Comparison of ENCODE assay signal across 9 cellular contexts in genomic region chr20:62356143-62356947, GRCh38. TPM values are rescaled to one million over a fixed set of nuclear protein-coding genes. Genes with fewer than 3 reads are reported as not detected.
DNase-seq lines count a peak whose midpoint lies in the region; ATAC-seq and TF ChIP-seq lines count a peak whose summit lies in the region.
"Had no signal": no experiment of that assay in that cellular context is flagged by ENCODE, and none has a peak within 500 bp of the region (broad histone marks: within the 10 kb centered on the region; RNA-seq: fewer than 3 reads in every experiment).

No MANE protein-coding gene starts in this region.

- H2BK12ac ChIP-seq in trophoblast cell (ENCODE audit: low read length) = no peak overlapping the region

- no peak overlapping the region for H4K12ac ChIP-seq in trophoblast cell (ENCODE audit: low read depth, low read length)

- H2BK5ac ChIP-seq in trophoblast cell (ENCODE audit: low read depth, low read length, poor library complexity) = no peak overlapping the region

- H3K9ac ChIP-seq in trophoblast cell (ENCODE audit: low read length) = no peak overlapping the region

- POLR2A ChIA-PET in AG04450 (lab: Yijun Ruan, JAX) (interaction anchor here (0.5 to 1.9 kb wide), 4 partner anchors 9 to 19 kb away, joined by 3 to 6 read pairs (median 3); no protein-coding TSS in a partner anchor), RWPE1 (lab: Yijun Ruan, JAX; ENCODE audit: low non-redundant PET) (interaction anchor here (0.6 to 0.8 kb wide), 2 partner anchors 10 to 12 kb away, joined by 3 to 7 read pairs; no protein-coding TSS in a partner anchor)
- POLR2A ChIA-PET in naive thymus-derived CD4-positive, alpha-beta T cell (lab: Charles Lee) = no interaction called here

- no peak overlapping the region for H2BK120ac ChIP-seq in trophoblast cell (ENCODE audit: insufficient read depth, low read length, poor library complexity)

- peak overlapping the region; percentile 47 for H3K27ac ChIP-seq in AG04450 (ENCODE audit: low read depth, low read length)
- H3K27ac ChIP-seq in RWPE1 = peak overlapping the region; percentile 100
- peak overlapping the region; percentile 69 to 97 (median 93) for H3K27ac ChIP-seq in heart left ventricle
- peak overlapping the region; percentile 9 for H3K27ac ChIP-seq in trophoblast cell (ENCODE audit: low read depth, low read length)
- H3K27ac ChIP-seq in naive thymus-derived CD4-positive, alpha-beta T cell (ENCODE audit: low read depth, low read length) = no peak overlapping the region

- H3K18ac ChIP-seq in trophoblast cell (ENCODE audit: low read length) = no peak overlapping the region

- H4K91ac ChIP-seq in trophoblast cell (ENCODE audit: low read depth, low read length) = no peak overlapping the region

- H3K79me1 ChIP-seq in trophoblast cell (ENCODE audit: low read length) = peaks cover 16% of the 10 kb centered on the region

- H3K27me3 ChIP-seq in AG04450 (ENCODE audit: control insufficient read depth, insufficient read depth, low read length) = no peaks in the 10 kb centered on the region
- H3K27me3 ChIP-seq in heart left ventricle = peaks cover 0 to 4% (median 0%) of the 10 kb centered on the region in 9 donors
- no peaks in the 10 kb centered on the region for H3K27me3 ChIP-seq in trophoblast cell (ENCODE audit: insufficient read depth, low read length)
- H3K27me3 ChIP-seq in naive thymus-derived CD4-positive, alpha-beta T cell (ENCODE audit: control insufficient read depth in 2 of 2, insufficient read depth in 2 of 2, low read length in 2 of 2) = no peaks in the 10 kb centered on the region

- CTCF ChIA-PET in AG04450 (lab: Charles Lee) = interaction anchor here (0.5 to 1.4 kb wide), 2 partner anchors 26 to 54 kb away, joined by 3 to 4 read pairs; no protein-coding TSS in a partner anchor
- CTCF ChIA-PET in RWPE1 (lab: Yijun Ruan, JAX) = interaction anchor here (0.6 to 5.1 kb wide), 10 partner anchors 8 to 1123 kb away, joined by 3 to 45 read pairs (median 6); no protein-coding TSS in a partner anchor
- CTCF ChIA-PET in naive thymus-derived CD4-positive, alpha-beta T cell (lab: Charles Lee) = no interaction called here

- no peak overlapping the region for H3K4me3 Mint-ChIP-seq in naive thymus-derived CD4-positive, alpha-beta T cell

- H3K14ac ChIP-seq in trophoblast cell (ENCODE audit: low read length) = no peak overlapping the region

- no peak overlapping the region for H4K8ac ChIP-seq in trophoblast cell (ENCODE audit: low read depth, low read length)

- peak overlapping the region; percentile 80 for H3K4ac ChIP-seq in trophoblast cell (ENCODE audit: low read depth, low read length)

- no peaks in the 10 kb centered on the region; the same call in 1 of the 2 replicates for H3K9me3 ChIP-seq in AG04450 (ENCODE audit: control insufficient read depth, insufficient read depth, low read length)
- H3K9me3 ChIP-seq in heart left ventricle = no peaks in the 10 kb centered on the region
- H3K9me3 ChIP-seq in trophoblast cell (ENCODE audit: insufficient read depth, low read depth, low read length) = peaks cover 3% of the 10 kb centered on the region
- H3K9me3 ChIP-seq in naive thymus-derived CD4-positive, alpha-beta T cell (ENCODE audit: control insufficient read depth in 2 of 3, low read length in 3 of 3) = no peaks in the 10 kb centered on the region

- TF ChIP-seq POLR2A in heart left ventricle (IDR thresholded peaks at IDR 0.05) = no peak

- H3K79me2 ChIP-seq in trophoblast cell (ENCODE audit: control insufficient read depth, insufficient read depth, low read length, poor library complexity) = peaks cover 51% of the 10 kb centered on the region

- intact Hi-C loops in heart left ventricle (cut with DNase I) = loop anchor here in 4 of 10 donors (2.0 to 10.0 kb wide), 4 partner anchors 24 to 54 kb away; partner anchors contain the start of gene ADRM1 (in 2 of the 4)
- intact Hi-C loops in naive thymus-derived CD4-positive, alpha-beta T cell (cut with micrococcal nuclease) = no loop called here

- no peaks in the 10 kb centered on the region for H3K4me1 Mint-ChIP-seq in naive thymus-derived CD4-positive, alpha-beta T cell

- DNase-seq in AG04450 (ENCODE audit: low read depth, low spot score) (no peak), RWPE1 (ENCODE audit: low spot score) (no peak), heart left ventricle (peak; percentile 66 to 84 (median 73)), trophoblast cell (no peak), NAMALWA (ENCODE audit: low spot score) (no peak), DMS153 treated with DMSO at 0.1 percent for 48 hours (lab: John Stamatoyannopoulos, UW; ENCODE audit: unreplicated experiment) (no peak), 8988T (no peak)
- no peak for DNase-seq in naive thymus-derived CD4-positive, alpha-beta T cell

- H3K36me3 Mint-ChIP-seq in naive thymus-derived CD4-positive, alpha-beta T cell = no peaks in the 10 kb centered on the region

- peaks cover 35 to 90% (median 75%) of the 10 kb centered on the region in 12 donors for H3K4me1 ChIP-seq in heart left ventricle
- peaks cover 26 to 31% of the 10 kb centered on the region in 2 experiments for H3K4me1 ChIP-seq in trophoblast cell (ENCODE audit: control insufficient read depth in 1 of 2, insufficient read depth in 2 of 2, low read length in 2 of 2)
- no peaks in the 10 kb centered on the region for H3K4me1 ChIP-seq in naive thymus-derived CD4-positive, alpha-beta T cell (ENCODE audit: control insufficient read depth in 2 of 2, insufficient read depth in 2 of 2, low read length in 2 of 2)

- H3K9me3 Mint-ChIP-seq in naive thymus-derived CD4-positive, alpha-beta T cell = no peaks in the 10 kb centered on the region

- H3K4me3 ChIP-seq in AG04450 (ENCODE audit: low read depth, low read length) (no peak overlapping the region), heart left ventricle (peak overlapping the region in 11 of 12 donors; percentile 2 to 48 (median 34)), trophoblast cell (ENCODE audit: low read depth, low read length) (no peak overlapping the region)
- no peak overlapping the region for H3K4me3 ChIP-seq in naive thymus-derived CD4-positive, alpha-beta T cell (ENCODE audit: low read length)

- no peak overlapping the region for H3K27ac Mint-ChIP-seq in naive thymus-derived CD4-positive, alpha-beta T cell

- WGBS in heart left ventricle, 4 donors = 4 to 31% (median 18%) methylated on average over 18 to 34 of the region's 34 CpGs
- no CpG with 5 or more reads among the region's 34 CpGs for WGBS in trophoblast cell (ENCODE audit: extremely low coverage, insufficient coverage, insufficient read length)

- no peaks in the 10 kb centered on the region for H3K27me3 Mint-ChIP-seq in naive thymus-derived CD4-positive, alpha-beta T cell

- H2AFZ ChIP-seq in trophoblast cell (ENCODE audit: insufficient read depth, low read length, poor library complexity) = no peak overlapping the region

- H3K36me3 ChIP-seq in heart left ventricle = peaks cover 0 to 19% (median 6%) of the 10 kb centered on the region in 9 donors
- peaks cover 58 to 75% of the 10 kb centered on the region in 2 experiments for H3K36me3 ChIP-seq in trophoblast cell (ENCODE audit: control insufficient read depth in 1 of 2, insufficient read depth in 2 of 2, low read length in 2 of 2)
- no peaks in the 10 kb centered on the region for H3K36me3 ChIP-seq in naive thymus-derived CD4-positive, alpha-beta T cell (ENCODE audit: control insufficient read depth in 2 of 3, insufficient read depth in 3 of 3, low read length in 3 of 3)

- peak in 2 of 4 donors; percentile 6 to 16 for ATAC-seq in heart left ventricle
- no peak for ATAC-seq in naive thymus-derived CD4-positive, alpha-beta T cell
- ATAC-seq: activated CD4-positive, CD25-positive, alpha-beta regulatory T cell treated with anti-CD3 and anti-CD28 coated beads, Interleukin-2, amount 50 U/mL, for 24 hours had no signal

- TF ChIP-seq CTCF in AG04450 (IDR thresholded peaks at IDR 0.05; ENCODE audit: low read depth, low read length) (no peak), RWPE1 (conservative IDR thresholded peaks at IDR 0.05; ENCODE audit: low read depth) (no peak), heart left ventricle (IDR thresholded peaks at IDR 0.05) (no peak)

- no peak overlapping the region for H2AK5ac ChIP-seq in trophoblast cell (ENCODE audit: low read length)

- H3K4me2 ChIP-seq in trophoblast cell (ENCODE audit: low read length) = no peak overlapping the region

- H3K23ac ChIP-seq in trophoblast cell (ENCODE audit: low read length) = no peak overlapping the region

RNA-seq across cellular contexts. Expression of gene LAMA5, which starts 10.8 kb away (rescaled TPM):
- polyA plus RNA-seq in AG04450 (2011; rRNA removed) = 1.9 and 3.8 TPM in 2 replicates
- 2.8 and 3.5 TPM in 2 replicates for polyA minus RNA-seq in AG04450 (2011; rRNA and poly(A)+ RNA removed)
- total RNA-seq in heart left ventricle = 100 to 1,000 TPM in 1 of 9 donors, 10 to 100 TPM in 8; 57.4 to 107 (median 73.6) TPM
- polyA plus RNA-seq in heart left ventricle = 100 to 1,000 TPM in 1 of 2 donors, 10 to 100 TPM in 1; 72.0 to 128 TPM
- 135 and 147 TPM in 2 replicates for polyA plus RNA-seq in trophoblast cell (2013)
- 1 to 10 TPM in 1 of 5 experiments, under 1 TPM in 4; 0.05 to 1.3 (median 0.57) TPM for total RNA-seq in naive thymus-derived CD4-positive, alpha-beta T cell
- polyA plus RNA-seq in naive thymus-derived CD4-positive, alpha-beta T cell = not detected

RNA-seq across cellular contexts. Expression of gene RPS21, which starts 30.6 kb away (rescaled TPM):
- polyA plus RNA-seq in AG04450 (2011; rRNA removed) (2,351 and 2,723 TPM in 2 replicates), heart left ventricle (1,000 to 10,000 TPM; 1,943 to 3,051 TPM)
- 571 and 680 TPM in 2 replicates for polyA minus RNA-seq in AG04450 (2011; rRNA and poly(A)+ RNA removed)
- total RNA-seq in heart left ventricle = 100 to 1,000 TPM; 434 to 831 (median 670) TPM
- 2,264 and 2,365 TPM in 2 replicates for polyA plus RNA-seq in trophoblast cell (2013)
- 1,000 to 10,000 TPM; 2,026 to 3,407 (median 3,308) TPM for total RNA-seq in naive thymus-derived CD4-positive, alpha-beta T cell
- 1,000 to 10,000 TPM; 3,163 to 3,458 TPM for polyA plus RNA-seq in naive thymus-derived CD4-positive, alpha-beta T cell

RNA-seq across cellular contexts. Expression of gene CABLES2, which starts 50.7 kb away (rescaled TPM):
- polyA plus RNA-seq in AG04450 (2011; rRNA removed) (3.8 and 4.9 TPM in 2 replicates), heart left ventricle (10 to 100 TPM in 1 of 2 donors, 1 to 10 TPM in 1; 2.9 to 10.7 TPM)
- polyA minus RNA-seq in AG04450 (2011; rRNA and poly(A)+ RNA removed) = 5.1 and 6.6 TPM in 2 replicates
- 10 to 100 TPM in 2 of 9 donors, 1 to 10 TPM in 7; 6.1 to 12.0 (median 8.8) TPM for total RNA-seq in heart left ventricle
- polyA plus RNA-seq in trophoblast cell (2013) = 15.0 and 15.1 TPM in 2 replicates
- total RNA-seq in naive thymus-derived CD4-positive, alpha-beta T cell = 10 to 100 TPM in 1 of 5 experiments, 1 to 10 TPM in 4; 4.3 to 16.7 (median 6.3) TPM
- 1 to 10 TPM in 1 of 2 donors, under 1 TPM in 1; 0.61 to 1.8 TPM for polyA plus RNA-seq in naive thymus-derived CD4-positive, alpha-beta T cell

RNA-seq across cellular contexts. Expression of gene ADRM1, which starts 53.5 kb away (rescaled TPM):
- 58.5 and 80.7 TPM in 2 replicates for polyA plus RNA-seq in AG04450 (2011; rRNA removed)
- 35.2 and 42.5 TPM in 2 replicates for polyA minus RNA-seq in AG04450 (2011; rRNA and poly(A)+ RNA removed)
- total RNA-seq in heart left ventricle = 100 to 1,000 TPM in 3 of 9 donors, 10 to 100 TPM in 6; 66.8 to 218 (median 79.8) TPM
- 100 to 1,000 TPM in 1 of 2 donors, 10 to 100 TPM in 1; 87.2 to 187 TPM for polyA plus RNA-seq in heart left ventricle
- polyA plus RNA-seq in trophoblast cell (2013) = 164 and 175 TPM in 2 replicates
- total RNA-seq in naive thymus-derived CD4-positive, alpha-beta T cell = 100 to 1,000 TPM in 1 of 5 experiments, 10 to 100 TPM in 4; 51.3 to 117 (median 55.0) TPM
- polyA plus RNA-seq in naive thymus-derived CD4-positive, alpha-beta T cell = 10 to 100 TPM; 73.7 to 99.9 TPM

Comparison
In these comparisons a context has a peak if more than half of its experiments do, and no peak if none do; other contexts are left out.
1. DNase-seq: peak in heart left ventricle (5 of 5); none in AG04450 (single experiment), RWPE1 (single experiment), trophoblast cell (0 of 2), naive thymus-derived CD4-positive, alpha-beta T cell (0 of 9), NAMALWA (single experiment), DMS153 treated with DMSO at 0.1 percent for 48 hours (single experiment) and 8988T (single experiment).
2. H3K4me3 ChIP-seq: peak in heart left ventricle (11 of 12); none in AG04450 (single experiment), trophoblast cell (single experiment) and naive thymus-derived CD4-positive, alpha-beta T cell (single experiment).
3. RNA of gene LAMA5, which starts 10.8 kb away (polyA plus RNA-seq): 72.0 to 128 TPM in heart left ventricle; 1.9 to 3.8 TPM in AG04450 and not detected in naive thymus-derived CD4-positive, alpha-beta T cell; every median in the first group is over 10 times any median in the second.